In genomic region chr12:21695896-21696295, GRCh38 we compare ENCODE assay signal across 24 cellular contexts.
"Had no signal": no experiment of that assay in that cellular context is flagged by ENCODE, and none has a peak within 500 bp of the region (broad histone marks: within the 10 kb centered on the region; RNA-seq: fewer than 3 reads in every experiment).

No MANE protein-coding gene starts in this region.

- H3K4me3 Mint-ChIP-seq: activated naive CD8-positive, alpha-beta T cell treated with anti-CD3 and anti-CD28 coated beads for 36 hours; activated T-cell treated with anti-CD3 and anti-CD28 coated beads, Interleukin-2, amount 50 U/mL, for 24 hours; activated T-helper 17 cell treated with anti-CD3 and anti-CD28 coated beads, Interleukin-2, amount 50 U/mL, for 72 hours; mesothelial cell of epicardium; natural killer cell; stimulated activated memory B cell treated with anti-CD40 and anti-IgM and Interleukin-4, amounts not matched to agents 10 μg/mL and 1 μg/mL and 100 μg/mL, for 72 hours; T-cell; T-helper 2 cell treated with Interferon-gamma antibody and Interleukin-4, amounts not matched to agents 5 μg/mL and 100 μg/mL, for 36 hours had no signal

- H3K27me3 ChIP-seq: body of pancreas, cardiac muscle cell, gastroesophageal sphincter, stomach, transverse colon had no signal

- H3K36me3 ChIP-seq: cardiac muscle cell, gastroesophageal sphincter, left ventricle myocardium inferior, stomach, transverse colon had no signal

- H3K27ac Mint-ChIP-seq: activated naive CD8-positive, alpha-beta T cell treated with anti-CD3 and anti-CD28 coated beads for 36 hours; activated T-cell treated with anti-CD3 and anti-CD28 coated beads, Interleukin-2, amount 50 U/mL, for 24 hours; activated T-helper 17 cell treated with anti-CD3 and anti-CD28 coated beads, Interleukin-2, amount 50 U/mL, for 72 hours; mesothelial cell of epicardium; natural killer cell; stimulated activated memory B cell treated with anti-CD40 and anti-IgM and Interleukin-4, amounts not matched to agents 10 μg/mL and 1 μg/mL and 100 μg/mL, for 72 hours; T-cell; T-helper 2 cell treated with Interferon-gamma antibody and Interleukin-4, amounts not matched to agents 5 μg/mL and 100 μg/mL, for 36 hours had no signal

- H3K4me1 Mint-ChIP-seq: stimulated activated memory B cell treated with anti-CD40 and anti-IgM and Interleukin-4, amounts not matched to agents 10 μg/mL and 1 μg/mL and 100 μg/mL, for 72 hours had no signal

- H3K27me3 Mint-ChIP-seq: activated naive CD8-positive, alpha-beta T cell treated with anti-CD3 and anti-CD28 coated beads for 36 hours; activated T-cell treated with anti-CD3 and anti-CD28 coated beads, Interleukin-2, amount 50 U/mL, for 24 hours; activated T-helper 17 cell treated with anti-CD3 and anti-CD28 coated beads, Interleukin-2, amount 50 U/mL, for 72 hours; stimulated activated memory B cell treated with anti-CD40 and anti-IgM and Interleukin-4, amounts not matched to agents 10 μg/mL and 1 μg/mL and 100 μg/mL, for 72 hours had no signal

- H3K36me3 Mint-ChIP-seq: activated naive CD8-positive, alpha-beta T cell treated with anti-CD3 and anti-CD28 coated beads for 36 hours; mesothelial cell of epicardium; natural killer cell; stimulated activated memory B cell treated with anti-CD40 and anti-IgM and Interleukin-4, amounts not matched to agents 10 μg/mL and 1 μg/mL and 100 μg/mL, for 72 hours; T-cell had no signal

- H3K4me1 ChIP-seq: body of pancreas, parathyroid adenoma had no signal

- H3K4me3 ChIP-seq: body of pancreas, cardiac muscle cell, gastroesophageal sphincter, left ventricle myocardium inferior, skin epidermis, stomach, transverse colon had no signal

- H3K9me3 Mint-ChIP-seq: activated naive CD8-positive, alpha-beta T cell treated with anti-CD3 and anti-CD28 coated beads for 36 hours; activated T-cell treated with anti-CD3 and anti-CD28 coated beads, Interleukin-2, amount 50 U/mL, for 24 hours; activated T-helper 17 cell treated with anti-CD3 and anti-CD28 coated beads, Interleukin-2, amount 50 U/mL, for 72 hours; mesothelial cell of epicardium; natural killer cell; stimulated activated memory B cell treated with anti-CD40 and anti-IgM and Interleukin-4, amounts not matched to agents 10 μg/mL and 1 μg/mL and 100 μg/mL, for 72 hours; T-cell; T-helper 2 cell treated with Interferon-gamma antibody and Interleukin-4, amounts not matched to agents 5 μg/mL and 100 μg/mL, for 36 hours had no signal

- ATAC-seq: activated T-helper 17 cell treated with anti-CD3 and anti-CD28 coated beads, Interleukin-2, amount 50 U/mL, for 72 hours; body of pancreas; gastroesophageal sphincter; natural killer cell; right cardiac atrium; stimulated activated memory B cell treated with anti-CD40 and anti-IgM and Interleukin-4, amounts not matched to agents 10 μg/mL and 1 μg/mL and 100 μg/mL, for 72 hours; T-cell had no signal

- H3K27ac ChIP-seq: body of pancreas, cardiac muscle cell, gastroesophageal sphincter, left ventricle myocardium inferior, parathyroid adenoma, skin epidermis, stomach, transverse colon had no signal

- H3K9me3 ChIP-seq: body of pancreas, stomach, transverse colon had no signal

- DNase-seq: activated CD4-positive, alpha-beta T cell treated with anti-CD3 and anti-CD28 coated beads for 1 hour; activated naive CD4-positive, alpha-beta T cell; activated naive CD8-positive, alpha-beta T cell treated with anti-CD3 and anti-CD28 coated beads for 36 hours; activated T-cell treated with anti-CD3 and anti-CD28 coated beads, Interleukin-2, amount 50 U/mL, for 24 hours; amniotic stem cell; body of pancreas; effector memory CD4-positive, alpha-beta T cell; head of caudate nucleus; hypothalamus; left ventricle myocardium inferior; natural killer cell; right cardiac atrium; stimulated activated CD4-positive, alpha-beta T cell treated with anti-CD3 and anti-CD28 coated beads, Interleukin-2, amount 100 ng/mL, for 24 hours; stomach; T-cell; transverse colon had no signal
